ENCODE assay signal across 1 cellular context in genomic region chr3:9582332-9582731, GRCh38.
TF ChIP-seq lines count a peak whose summit lies in the region.

No MANE protein-coding gene starts in this region.

TF ChIP-seq in GM23338, 12 proteins besides CTCF, POLR2A, EP300 and RAD21 (continued from another document):
- TF ChIP-seq REST (IDR thresholded peaks at IDR 0.05; ENCODE audit: unreplicated experiment) (no peak), STAT1 (IDR thresholded peaks at IDR 0.05; ENCODE audit: unreplicated experiment) (no peak), ZNF114 (CRISPR knock-in tag; IDR thresholded peaks at IDR 0.05) (no peak), EZH2phosphoT487 (IDR thresholded peaks at IDR 0.05; ENCODE audit: unreplicated experiment) (no peak), ZNF462 (CRISPR knock-in tag; IDR thresholded peaks at IDR 0.05) (no peak), CREB1 (CRISPR knock-in tag; IDR thresholded peaks at IDR 0.05; ENCODE audit: low read depth) (no peak)
